Comparison of ENCODE assay signal across 1 cellular context in the genomic region with DNA sequence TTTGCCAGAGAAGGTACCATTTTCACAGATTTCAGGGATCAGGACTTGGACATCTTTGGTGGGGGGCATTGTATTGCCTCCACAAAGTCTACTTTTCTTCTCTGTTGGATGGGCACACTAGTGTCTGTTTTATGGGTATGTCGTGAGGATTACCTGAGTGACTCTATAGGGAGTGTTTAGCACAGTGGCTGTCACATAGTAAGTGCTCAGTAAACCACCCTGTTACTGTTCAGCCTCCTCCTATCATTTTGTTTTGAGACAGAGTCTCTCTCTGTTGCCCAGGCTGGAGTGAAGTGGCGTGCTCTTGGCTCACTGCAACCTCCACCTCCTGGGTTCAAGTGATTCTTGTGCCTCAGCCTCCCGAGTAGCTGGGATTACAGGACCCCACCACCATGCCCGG.
TF ChIP-seq lines count a peak whose summit lies in the region.

No MANE protein-coding gene starts in this region.

TF ChIP-seq in HEK293, 187 proteins besides CTCF, POLR2A, EP300 and RAD21 (continued from another document):
- TF ChIP-seq, protein P1, sequence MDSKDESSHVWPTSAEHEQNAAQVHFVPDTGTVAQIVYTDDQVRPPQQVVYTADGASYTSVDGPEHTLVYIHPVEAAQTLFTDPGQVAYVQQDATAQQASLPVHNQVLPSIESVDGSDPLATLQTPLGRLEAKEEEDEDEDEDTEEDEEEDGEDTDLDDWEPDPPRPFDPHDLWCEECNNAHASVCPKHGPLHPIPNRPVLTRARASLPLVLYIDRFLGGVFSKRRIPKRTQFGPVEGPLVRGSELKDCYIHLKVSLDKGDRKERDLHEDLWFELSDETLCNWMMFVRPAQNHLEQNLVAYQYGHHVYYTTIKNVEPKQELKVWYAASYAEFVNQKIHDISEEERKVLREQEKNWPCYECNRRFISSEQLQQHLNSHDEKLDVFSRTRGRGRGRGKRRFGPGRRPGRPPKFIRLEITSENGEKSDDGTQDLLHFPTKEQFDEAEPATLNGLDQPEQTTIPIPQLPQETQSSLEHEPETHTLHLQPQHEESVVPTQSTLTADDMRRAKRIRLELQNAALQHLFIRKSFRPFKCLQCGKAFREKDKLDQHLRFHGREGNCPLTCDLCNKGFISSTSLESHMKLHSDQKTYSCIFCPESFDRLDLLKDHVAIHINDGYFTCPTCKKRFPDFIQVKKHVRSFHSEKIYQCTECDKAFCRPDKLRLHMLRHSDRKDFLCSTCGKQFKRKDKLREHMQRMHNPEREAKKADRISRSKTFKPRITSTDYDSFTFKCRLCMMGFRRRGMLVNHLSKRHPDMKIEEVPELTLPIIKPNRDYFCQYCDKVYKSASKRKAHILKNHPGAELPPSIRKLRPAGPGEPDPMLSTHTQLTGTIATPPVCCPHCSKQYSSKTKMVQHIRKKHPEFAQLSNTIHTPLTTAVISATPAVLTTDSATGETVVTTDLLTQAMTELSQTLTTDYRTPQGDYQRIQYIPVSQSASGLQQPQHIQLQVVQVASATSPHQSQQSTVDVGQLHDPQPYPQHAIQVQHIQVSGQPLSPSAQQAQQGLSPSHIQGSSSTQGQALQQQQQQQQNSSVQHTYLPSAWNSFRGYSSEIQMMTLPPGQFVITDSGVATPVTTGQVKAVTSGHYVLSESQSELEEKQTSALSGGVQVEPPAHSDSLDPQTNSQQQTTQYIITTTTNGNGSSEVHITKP (tag by site-specific recombination; IDR thresholded peaks at IDR 0.05) = peak; percentile 29; the same call in 1 of the 2 replicates
- TF ChIP-seq, protein P2, sequence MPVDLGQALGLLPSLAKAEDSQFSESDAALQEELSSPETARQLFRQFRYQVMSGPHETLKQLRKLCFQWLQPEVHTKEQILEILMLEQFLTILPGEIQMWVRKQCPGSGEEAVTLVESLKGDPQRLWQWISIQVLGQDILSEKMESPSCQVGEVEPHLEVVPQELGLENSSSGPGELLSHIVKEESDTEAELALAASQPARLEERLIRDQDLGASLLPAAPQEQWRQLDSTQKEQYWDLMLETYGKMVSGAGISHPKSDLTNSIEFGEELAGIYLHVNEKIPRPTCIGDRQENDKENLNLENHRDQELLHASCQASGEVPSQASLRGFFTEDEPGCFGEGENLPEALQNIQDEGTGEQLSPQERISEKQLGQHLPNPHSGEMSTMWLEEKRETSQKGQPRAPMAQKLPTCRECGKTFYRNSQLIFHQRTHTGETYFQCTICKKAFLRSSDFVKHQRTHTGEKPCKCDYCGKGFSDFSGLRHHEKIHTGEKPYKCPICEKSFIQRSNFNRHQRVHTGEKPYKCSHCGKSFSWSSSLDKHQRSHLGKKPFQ (tag by site-specific recombination; IDR thresholded peaks at IDR 0.05) = no peak
- no peak for TF ChIP-seq FEZF1 (tag by site-specific recombination; IDR thresholded peaks at IDR 0.05)
